7 cellular contexts compared by ENCODE assay signal in genomic region chr11:120547871-120548681, GRCh38. TPM values are rescaled to one million over a fixed set of nuclear protein-coding genes. Genes with fewer than 3 reads are reported as not detected.
A peak's percentile ranks its signal among the peaks of the same experiment; 100 is the strongest.
DNase-seq lines count a peak whose midpoint lies in the region; ATAC-seq and TF ChIP-seq lines count a peak whose summit lies in the region.

No MANE protein-coding gene starts in this region.

- peaks cover 61% of the 10 kb centered on the region for H3K4me1 Mint-ChIP-seq in nephron progenitor cell

- no peaks in the 10 kb centered on the region for H3K9me3 ChIP-seq in mucosa of descending colon

- peak; percentile 78 for ATAC-seq in mucosa of descending colon
- no peak for ATAC-seq in HG03378 (IDR thresholded peaks at IDR 0.05; ENCODE audit: unreplicated experiment)

- no peak overlapping the region for H3K4me3 Mint-ChIP-seq in nephron progenitor cell

- intact Hi-C loops in mucosa of descending colon (cut with DNase I, micrococcal nuclease): no loop called here

- H3K27ac Mint-ChIP-seq in nephron progenitor cell: no peak overlapping the region

- no peaks in the 10 kb centered on the region for H3K36me3 ChIP-seq in mucosa of descending colon (ENCODE audit: low read depth)

- peaks cover 32% of the 10 kb centered on the region for H3K27me3 Mint-ChIP-seq in nephron progenitor cell (ENCODE audit: low read depth, poor library complexity)

- TF ChIP-seq CTCF in epithelial cell of proximal tubule (conservative IDR thresholded peaks at IDR 0.05; ENCODE audit: low read depth, low read length) (no peak), mucosa of descending colon (IDR thresholded peaks at IDR 0.05) (no peak), nephron progenitor cell (IDR thresholded peaks at IDR 0.05) (no peak)

- no peak overlapping the region for H3K4me3 ChIP-seq in epithelial cell of proximal tubule (ENCODE audit: low read depth, low read length)
- H3K4me3 ChIP-seq in mucosa of descending colon: no peak overlapping the region

- H3K4me1 ChIP-seq in mucosa of descending colon (ENCODE audit: low read depth): no peaks in the 10 kb centered on the region

- no peaks in the 10 kb centered on the region for H3K36me3 Mint-ChIP-seq in nephron progenitor cell (ENCODE audit: low read depth)

- peak; percentile 68 for DNase-seq in HS-5 (ENCODE audit: low read depth)
- DNase-seq in RKO (ENCODE audit: low spot score): peak; percentile 53
- peak; percentile 84 for DNase-seq in epithelial cell of proximal tubule (ENCODE audit: low read depth)
- peak; percentile 49 to 78 (median 73) for DNase-seq in mucosa of descending colon
- DNase-seq in nephron progenitor cell: no peak
- no peak for DNase-seq in NCI-H524 treated with DMSO at 0.1 percent for 48 hours (lab: John Stamatoyannopoulos, UW)

- no peaks in the 10 kb centered on the region for H3K9me3 Mint-ChIP-seq in nephron progenitor cell

RNA-seq across cellular contexts. Expression of gene GRIK4, which starts 36.5 kb away (rescaled TPM):
- total RNA-seq in epithelial cell of proximal tubule (0.06 and 0.07 TPM in 2 replicates), mucosa of descending colon (under 1 TPM in 2 of 3 donors, not detected in 1; 0.36 to 0.51 TPM)

Comparison
In these comparisons a context has a peak if more than half of its experiments do, and no peak if none do; other contexts are left out.
1. DNase-seq: peak in HS-5 (single experiment), RKO (single experiment), epithelial cell of proximal tubule (single experiment) and mucosa of descending colon (3 of 3); none in nephron progenitor cell (single experiment) and NCI-H524 treated with DMSO at 0.1 percent for 48 hours (single experiment).